In the genomic region with DNA sequence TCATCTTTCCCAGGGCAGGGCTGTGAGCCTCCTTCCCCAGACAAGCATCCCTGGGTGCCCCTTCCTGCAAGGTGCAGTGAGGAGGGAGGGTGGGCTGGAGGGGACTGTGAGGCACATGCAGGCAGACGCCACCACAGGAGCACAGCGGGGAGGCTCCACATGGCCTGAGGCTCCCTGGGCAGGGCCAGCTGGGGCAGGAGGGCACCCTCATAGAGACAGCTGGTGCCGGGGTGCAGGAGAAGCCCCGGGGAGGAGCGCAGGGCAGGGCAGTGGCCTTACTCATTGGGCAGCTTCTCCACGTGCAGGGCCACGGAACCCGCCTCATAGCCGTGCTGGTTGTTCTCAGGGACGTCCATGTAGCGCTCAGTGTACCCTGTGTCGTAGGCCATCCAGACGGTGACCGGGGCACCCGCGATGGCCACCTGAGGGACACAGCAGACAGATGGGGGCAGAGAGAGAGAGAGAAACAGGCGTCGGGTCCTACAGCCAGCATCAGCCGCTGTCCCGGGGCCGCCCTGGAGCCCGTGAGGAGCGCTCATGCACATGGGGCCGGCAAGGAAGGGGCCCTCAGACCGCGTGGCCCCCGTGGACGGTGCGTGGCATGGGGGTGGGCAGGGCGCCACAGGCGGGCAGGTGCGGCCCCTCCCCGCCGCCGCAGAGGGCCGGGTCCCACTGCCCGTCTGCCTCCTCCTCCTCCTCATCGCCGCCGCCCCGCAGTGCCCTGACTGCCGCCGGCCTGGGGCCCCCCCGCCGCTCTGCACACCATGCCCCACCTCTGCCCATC, we compare ENCODE assay signal across 21 cellular contexts. TPM values are rescaled to one million over a fixed set of nuclear protein-coding genes. Genes with fewer than 3 reads are reported as not detected.
DNase-seq lines count a peak whose midpoint lies in the region; ATAC-seq, FAIRE-seq and TF ChIP-seq lines count a peak whose summit lies in the region.
"Had no signal": no experiment of that assay in that cellular context is flagged by ENCODE, and none has a peak within 500 bp of the region (broad histone marks: within the 10 kb centered on the region; RNA-seq: fewer than 3 reads in every experiment).

No MANE protein-coding gene starts in this region.

- peaks cover 24% of the 10 kb centered on the region for H3K36me3 ChIP-seq in astrocyte (ENCODE audit: insufficient read depth, low read length)
- H3K36me3 ChIP-seq: HAP-1 had no signal

- H3K4me2 ChIP-seq in astrocyte (ENCODE audit: low read length): no peak overlapping the region
- H3K4me2 ChIP-seq: GM23338 had no signal

- H3K9ac ChIP-seq in astrocyte (ENCODE audit: low read length): no peak overlapping the region

- no peak overlapping the region for H3K4me3 Mint-ChIP-seq in activated naive CD8-positive, alpha-beta T cell treated with anti-CD3 and anti-CD28 coated beads, Interleukin-2, amount 10 ng/mL, durations not matched to agents 7 days and 5 days
- no peak overlapping the region for H3K4me3 Mint-ChIP-seq in activated naive CD8-positive, alpha-beta T cell treated with anti-CD3 and anti-CD28 coated beads for 36 hours
- no peak overlapping the region for H3K4me3 Mint-ChIP-seq in astrocyte (ENCODE audit: unreplicated experiment)
- H3K4me3 Mint-ChIP-seq in stimulated activated memory B cell treated with anti-CD40 and anti-IgM and Interleukin-4, amounts not matched to agents 10 μg/mL and 1 μg/mL and 100 μg/mL, for 72 hours: no peak overlapping the region
- H3K4me3 Mint-ChIP-seq: CD14-positive monocyte; CD8-positive, alpha-beta T cell; GM23338; HFFc6 had no signal

- no peaks in the 10 kb centered on the region for H3K27me3 Mint-ChIP-seq in activated naive CD8-positive, alpha-beta T cell treated with anti-CD3 and anti-CD28 coated beads, Interleukin-2, amount 10 ng/mL, durations not matched to agents 7 days and 5 days
- no peaks in the 10 kb centered on the region for H3K27me3 Mint-ChIP-seq in activated naive CD8-positive, alpha-beta T cell treated with anti-CD3 and anti-CD28 coated beads for 36 hours
- H3K27me3 Mint-ChIP-seq in astrocyte (ENCODE audit: low read depth, unreplicated experiment): no peaks in the 10 kb centered on the region
- no peaks in the 10 kb centered on the region for H3K27me3 Mint-ChIP-seq in stimulated activated memory B cell treated with anti-CD40 and anti-IgM and Interleukin-4, amounts not matched to agents 10 μg/mL and 1 μg/mL and 100 μg/mL, for 72 hours

- H3K27ac ChIP-seq in astrocyte (ENCODE audit: low read depth, low read length): no peak overlapping the region
- H3K27ac ChIP-seq: 22Rv1 had no signal

- in situ Hi-C loops in G401 (cut with HindIII; ENCODE audit: low sequenced_read_pairs): no loop called here

- H3K36me3 Mint-ChIP-seq in activated naive CD8-positive, alpha-beta T cell treated with anti-CD3 and anti-CD28 coated beads, Interleukin-2, amount 10 ng/mL, durations not matched to agents 7 days and 5 days: peaks cover 7% of the 10 kb centered on the region
- H3K36me3 Mint-ChIP-seq in activated naive CD8-positive, alpha-beta T cell treated with anti-CD3 and anti-CD28 coated beads for 36 hours: peaks cover 11% of the 10 kb centered on the region
- peaks cover 8% of the 10 kb centered on the region for H3K36me3 Mint-ChIP-seq in astrocyte (ENCODE audit: low read depth, unreplicated experiment)
- peaks cover 74% of the 10 kb centered on the region for H3K36me3 Mint-ChIP-seq in stimulated activated memory B cell treated with anti-CD40 and anti-IgM and Interleukin-4, amounts not matched to agents 10 μg/mL and 1 μg/mL and 100 μg/mL, for 72 hours

- no peaks in the 10 kb centered on the region for H3K4me1 Mint-ChIP-seq in activated naive CD8-positive, alpha-beta T cell treated with anti-CD3 and anti-CD28 coated beads, Interleukin-2, amount 10 ng/mL, durations not matched to agents 7 days and 5 days
- no peaks in the 10 kb centered on the region for H3K4me1 Mint-ChIP-seq in activated naive CD8-positive, alpha-beta T cell treated with anti-CD3 and anti-CD28 coated beads for 36 hours
- H3K4me1 Mint-ChIP-seq in astrocyte (ENCODE audit: low read depth, unreplicated experiment): no peaks in the 10 kb centered on the region
- peaks cover 5% of the 10 kb centered on the region for H3K4me1 Mint-ChIP-seq in stimulated activated memory B cell treated with anti-CD40 and anti-IgM and Interleukin-4, amounts not matched to agents 10 μg/mL and 1 μg/mL and 100 μg/mL, for 72 hours
- H3K4me1 Mint-ChIP-seq: CD14-positive monocyte had no signal

- no peak for ATAC-seq in activated naive CD8-positive, alpha-beta T cell treated with anti-CD3 and anti-CD28 coated beads, Interleukin-2, amount 10 ng/mL, durations not matched to agents 7 days and 5 days (ENCODE audit: low read depth)
- peak; percentile 4 for ATAC-seq in esophagus mucosa
- ATAC-seq in stimulated activated memory B cell treated with anti-CD40 and anti-IgM and Interleukin-4, amounts not matched to agents 10 μg/mL and 1 μg/mL and 100 μg/mL, for 72 hours: peak; percentile 67
- ATAC-seq: CD8-positive, alpha-beta T cell; GM23338 had no signal

- no peaks in the 10 kb centered on the region for H3K4me1 ChIP-seq in astrocyte (ENCODE audit: insufficient read depth, low read length)
- H3K4me1 ChIP-seq: HAP-1 had no signal

- H2AFZ ChIP-seq in astrocyte (ENCODE audit: low read depth, low read length): no peak overlapping the region
- H2AFZ ChIP-seq: GM23338 had no signal

- H3K4me3 ChIP-seq in astrocyte (ENCODE audit: insufficient read depth, low read depth, low read length): no peak overlapping the region
- H3K4me3 ChIP-seq: GM23338, HAP-1 had no signal

- DNase-seq in activated naive CD8-positive, alpha-beta T cell treated with anti-CD3 and anti-CD28 coated beads, Interleukin-2, amount 10 ng/mL, durations not matched to agents 7 days and 5 days: no peak
- DNase-seq in activated naive CD8-positive, alpha-beta T cell treated with anti-CD3 and anti-CD28 coated beads for 36 hours: no peak
- no peak for DNase-seq in astrocyte (ENCODE audit: low read depth)
- DNase-seq in G401 (ENCODE audit: low spot score): no peak
- DNase-seq in NCI-H1092 treated with DMSO at 0.1 percent for 48 hours (lab: John Stamatoyannopoulos, UW): no peak
- DNase-seq in GM12891 (ENCODE audit: insufficient read length, low spot score): no peak
- DNase-seq: CD8-positive, alpha-beta T cell; COR-L47; DMS153; DMS79 treated with DMSO at 0.1 percent for 48 hours; EL; GDM1; HFFc6 had no signal

- H3K27ac Mint-ChIP-seq in activated naive CD8-positive, alpha-beta T cell treated with anti-CD3 and anti-CD28 coated beads, Interleukin-2, amount 10 ng/mL, durations not matched to agents 7 days and 5 days: peak overlapping the region; percentile 60
- H3K27ac Mint-ChIP-seq in activated naive CD8-positive, alpha-beta T cell treated with anti-CD3 and anti-CD28 coated beads for 36 hours: no peak overlapping the region
- H3K27ac Mint-ChIP-seq in astrocyte (ENCODE audit: unreplicated experiment): peak overlapping the region; percentile 58
- H3K27ac Mint-ChIP-seq in stimulated activated memory B cell treated with anti-CD40 and anti-IgM and Interleukin-4, amounts not matched to agents 10 μg/mL and 1 μg/mL and 100 μg/mL, for 72 hours: no peak overlapping the region
- H3K27ac Mint-ChIP-seq: CD8-positive, alpha-beta T cell; GM23338; HFFc6 had no signal

- no peaks in the 10 kb centered on the region for H3K79me2 ChIP-seq in astrocyte (ENCODE audit: insufficient read depth, low read length)

- H3K9me3 Mint-ChIP-seq in activated naive CD8-positive, alpha-beta T cell treated with anti-CD3 and anti-CD28 coated beads, Interleukin-2, amount 10 ng/mL, durations not matched to agents 7 days and 5 days: no peaks in the 10 kb centered on the region
- H3K9me3 Mint-ChIP-seq in activated naive CD8-positive, alpha-beta T cell treated with anti-CD3 and anti-CD28 coated beads for 36 hours: no peaks in the 10 kb centered on the region
- H3K9me3 Mint-ChIP-seq in astrocyte (ENCODE audit: unreplicated experiment): no peaks in the 10 kb centered on the region
- H3K9me3 Mint-ChIP-seq in stimulated activated memory B cell treated with anti-CD40 and anti-IgM and Interleukin-4, amounts not matched to agents 10 μg/mL and 1 μg/mL and 100 μg/mL, for 72 hours: no peaks in the 10 kb centered on the region
- H3K9me3 Mint-ChIP-seq: CD8-positive, alpha-beta T cell; HFFc6 had no signal

- H3K27me3 ChIP-seq in astrocyte (ENCODE audit: insufficient read depth, low read length): no peaks in the 10 kb centered on the region

- POLR2A ChIA-PET in activated naive CD8-positive, alpha-beta T cell treated with anti-CD3 and anti-CD28 coated beads, Interleukin-2, amount 10 ng/mL, durations not matched to agents 7 days and 5 days (lab: Charles Lee): no interaction called here

- H4K20me1 ChIP-seq in astrocyte (ENCODE audit: insufficient read depth, low read length): peaks cover 3% of the 10 kb centered on the region

- FAIRE-seq in astrocyte (lab: Jason Lieb, UNC) (no peak), GM12891 (lab: Jason Lieb, UNC) (no peak)
- FAIRE-seq: D721Med, GM18507 had no signal

- no peak for TF ChIP-seq CTCF in astrocyte (IDR thresholded peaks at IDR 0.05; ENCODE audit: insufficient read depth, low read depth, low read length)

- no peak for TF ChIP-seq POLR2A in GM12891 (IDR thresholded peaks at IDR 0.05; ENCODE audit: low read depth, low read length)

- no peaks in the 10 kb centered on the region for H3K9me3 ChIP-seq in astrocyte (ENCODE audit: insufficient read depth, low read depth, low read length)
- H3K9me3 ChIP-seq: HAP-1 had no signal

TF ChIP-seq in GM12891, 5 proteins besides CTCF, POLR2A, EP300 and RAD21:
- no peak for TF ChIP-seq SPI1 (IDR thresholded peaks at IDR 0.05; ENCODE audit: low read depth, low read length)

RNA-seq across cellular contexts. Expression of gene MYDGF, which starts 12.5 kb away (rescaled TPM):
- total RNA-seq in activated naive CD8-positive, alpha-beta T cell treated with anti-CD3 and anti-CD28 coated beads, Interleukin-2, amount 10 ng/mL, durations not matched to agents 7 days and 5 days: 10 to 100 TPM; 33.3 to 34.8 TPM
- 10 to 100 TPM; 59.2 to 65.8 TPM for total RNA-seq in activated naive CD8-positive, alpha-beta T cell treated with anti-CD3 and anti-CD28 coated beads for 36 hours
- 131 and 153 TPM in 2 replicates for total RNA-seq in astrocyte
- total RNA-seq in esophagus mucosa: 42.0 TPM
- 182 and 187 TPM in 2 replicates for total RNA-seq in G401 (2014; rRNA removed; shearing (Covaris generic))
- polyA plus RNA-seq in GM12891 (2012; ENCODE audit: low read depth, missing spikeins): 85.7 TPM

RNA-seq across cellular contexts. Expression of gene DPP9, which starts 41.0 kb away (rescaled TPM):
- total RNA-seq in activated naive CD8-positive, alpha-beta T cell treated with anti-CD3 and anti-CD28 coated beads, Interleukin-2, amount 10 ng/mL, durations not matched to agents 7 days and 5 days: 10 to 100 TPM; 91.7 TPM
- total RNA-seq in activated naive CD8-positive, alpha-beta T cell treated with anti-CD3 and anti-CD28 coated beads for 36 hours: 10 to 100 TPM; 71.7 to 72.3 TPM
- 44.8 and 50.0 TPM in 2 replicates for total RNA-seq in astrocyte
- 28.0 TPM for total RNA-seq in esophagus mucosa
- 20.4 and 22.5 TPM in 2 replicates for total RNA-seq in G401 (2014; rRNA removed; shearing (Covaris generic))
- 21.8 TPM for polyA plus RNA-seq in GM12891 (2012; ENCODE audit: low read depth, missing spikeins)

RNA-seq across cellular contexts. Expression of gene TNFAIP8L1, which starts 43.3 kb away (rescaled TPM):
- 10 to 100 TPM; 18.9 to 19.5 TPM for total RNA-seq in activated naive CD8-positive, alpha-beta T cell treated with anti-CD3 and anti-CD28 coated beads, Interleukin-2, amount 10 ng/mL, durations not matched to agents 7 days and 5 days
- 10 to 100 TPM; 10.7 to 11.3 TPM for total RNA-seq in activated naive CD8-positive, alpha-beta T cell treated with anti-CD3 and anti-CD28 coated beads for 36 hours
- total RNA-seq in astrocyte (2.9 and 3.0 TPM in 2 replicates), esophagus mucosa (8.1 TPM)
- 5.7 and 6.6 TPM in 2 replicates for total RNA-seq in G401 (2014; rRNA removed; shearing (Covaris generic))
- 9.2 TPM for polyA plus RNA-seq in GM12891 (2012; ENCODE audit: low read depth, missing spikeins)

Comparison
In these comparisons a context has a peak if more than half of its experiments do, and no peak if none do; other contexts are left out.
1. H3K27ac Mint-ChIP-seq: peak in activated naive CD8-positive, alpha-beta T cell treated with anti-CD3 and anti-CD28 coated beads, Interleukin-2, amount 10 ng/mL, durations not matched to agents 7 days and 5 days (single experiment) and astrocyte (single experiment); none in activated naive CD8-positive, alpha-beta T cell treated with anti-CD3 and anti-CD28 coated beads for 36 hours (single experiment) and stimulated activated memory B cell treated with anti-CD40 and anti-IgM and Interleukin-4, amounts not matched to agents 10 μg/mL and 1 μg/mL and 100 μg/mL, for 72 hours (single experiment).